In genomic region chr6:2791124-2792050, GRCh38 we compare ENCODE assay signal across 8 cellular contexts. TPM values are rescaled to one million over a fixed set of nuclear protein-coding genes. Genes with fewer than 3 reads are reported as not detected.
DNase-seq lines count a peak whose midpoint lies in the region; ATAC-seq and TF ChIP-seq lines count a peak whose summit lies in the region.

No MANE protein-coding gene starts in this region.

- no peaks in the 10 kb centered on the region for H3K27me3 Mint-ChIP-seq in activated CD4-positive, alpha-beta T cell treated with anti-CD3 and anti-CD28 coated beads for 36 hours
- H3K27me3 Mint-ChIP-seq in endothelial cell (ENCODE audit: unreplicated experiment), result peaks cover 3% of the 10 kb centered on the region
- no peaks in the 10 kb centered on the region for H3K27me3 Mint-ChIP-seq in stimulated activated naive B cell treated with anti-CD40 and anti-IgM and Interleukin-4, amounts not matched to agents 10 μg/mL and 1 μg/mL and 100 μg/mL, for 72 hours

- H3K18ac ChIP-seq in mesenchymal stem cell (ENCODE audit: low read depth in 1 of 2, low read length in 2 of 2), result no peak overlapping the region

- H2BK15ac ChIP-seq in mesenchymal stem cell (ENCODE audit: low read depth, poor library complexity, severe bottlenecking), result no peak overlapping the region

- peaks cover 7% of the 10 kb centered on the region for H3K79me2 ChIP-seq in DOHH2 (ENCODE audit: control insufficient read depth, low read length)

- peaks cover 12% of the 10 kb centered on the region for H3K36me3 Mint-ChIP-seq in activated CD4-positive, alpha-beta T cell treated with anti-CD3 and anti-CD28 coated beads for 36 hours (ENCODE audit: low read depth)
- H3K36me3 Mint-ChIP-seq in endothelial cell (ENCODE audit: low read depth, unreplicated experiment), result peaks cover 12% of the 10 kb centered on the region
- peaks cover 15 to 23% of the 10 kb centered on the region in 2 donors for H3K36me3 Mint-ChIP-seq in stimulated activated naive B cell treated with anti-CD40 and anti-IgM and Interleukin-4, amounts not matched to agents 10 μg/mL and 1 μg/mL and 100 μg/mL, for 72 hours

- in situ Hi-C loops in HAP-1 (cut with MboI; ENCODE audit: low sequenced_read_pairs), result no loop called here

- no peak overlapping the region for H2AK5ac ChIP-seq in mesenchymal stem cell (ENCODE audit: low read length, severe bottlenecking)

- peaks cover 13% of the 10 kb centered on the region for H3F3A ChIP-seq in DOHH2 (ENCODE audit: control insufficient read depth, insufficient read depth)

- no peak overlapping the region for H2BK120ac ChIP-seq in mesenchymal stem cell (ENCODE audit: low read depth, low read length)

- H3K4me2 ChIP-seq in DOHH2 (ENCODE audit: low read length) (no peak overlapping the region), mesenchymal stem cell (ENCODE audit: low read length, poor library complexity, severe bottlenecking) (no peak overlapping the region)

- peak; percentile 76 for ATAC-seq in activated CD4-positive, alpha-beta T cell treated with anti-CD3 and anti-CD28 coated beads for 36 hours
- ATAC-seq in stimulated activated naive B cell treated with anti-CD40 and anti-IgM and Interleukin-4, amounts not matched to agents 10 μg/mL and 1 μg/mL and 100 μg/mL, for 72 hours (replicated peaks), result peak; percentile 91 to 93
- no peak for ATAC-seq in HG02571 (IDR thresholded peaks at IDR 0.05; ENCODE audit: unreplicated experiment)

- H3K27ac ChIP-seq in DOHH2 (ENCODE audit: low read depth, low read length), result no peak overlapping the region
- H3K27ac ChIP-seq in mesenchymal stem cell (ENCODE audit: low read length, poor library complexity, severe bottlenecking), result peak overlapping the region; percentile 90

- WGBS in mesenchymal stem cell, result 35% methylated on average over 6 of the region's 12 CpGs

- peak; percentile 73 for DNase-seq in HAP-1 (ENCODE audit: low spot score in 2 of 2)
- peak; percentile 5 for DNase-seq in NCI-H446 treated with DMSO at 0.1 percent for 48 hours (lab: John Stamatoyannopoulos, UW)
- DNase-seq in activated CD4-positive, alpha-beta T cell treated with anti-CD3 and anti-CD28 coated beads for 36 hours, result peak; percentile 83
- peak; percentile 66 for DNase-seq in endothelial cell (ENCODE audit: low spot score)
- peak; percentile 92 for DNase-seq in mesenchymal stem cell
- peak; percentile 47 for DNase-seq in stimulated activated naive B cell treated with anti-CD40 and anti-IgM and Interleukin-4, amounts not matched to agents 10 μg/mL and 1 μg/mL and 100 μg/mL, for 72 hours

- H3K14ac ChIP-seq in mesenchymal stem cell (ENCODE audit: low read length in 2 of 2), result no peak overlapping the region

- H3K9me3 ChIP-seq in DOHH2 (ENCODE audit: control insufficient read depth, insufficient read depth, low read length) (no peaks in the 10 kb centered on the region), HAP-1 (no peaks in the 10 kb centered on the region), mesenchymal stem cell (ENCODE audit: control insufficient read depth, low read length) (no peaks in the 10 kb centered on the region)

- H3K4me3 ChIP-seq in DOHH2 (ENCODE audit: low read length), result no peak overlapping the region
- H3K4me3 ChIP-seq in HAP-1, result no peak overlapping the region
- H3K4me3 ChIP-seq in mesenchymal stem cell (ENCODE audit: insufficient read depth in 1 of 2, low read depth in 1 of 2, low read length in 2 of 2), result peak overlapping the region in 1 of 2 experiments; percentile 56

- H2AFZ ChIP-seq in mesenchymal stem cell (ENCODE audit: low read depth, low read length), result no peak overlapping the region

- H3K36me3 ChIP-seq in DOHH2 (ENCODE audit: control insufficient read depth, low read length), result peaks cover 17% of the 10 kb centered on the region
- H3K36me3 ChIP-seq in HAP-1 (replicated peaks), result peaks cover 7% of the 10 kb centered on the region
- H3K36me3 ChIP-seq in mesenchymal stem cell (ENCODE audit: control insufficient read depth in 1 of 2, insufficient read depth in 2 of 2, low read depth in 1 of 2, low read length in 2 of 2), result peaks cover 8 to 13% of the 10 kb centered on the region in 2 experiments

- H2BK5ac ChIP-seq in mesenchymal stem cell (ENCODE audit: low read depth, low read length, poor library complexity, severe bottlenecking), result no peak overlapping the region

- H2BK12ac ChIP-seq in mesenchymal stem cell (ENCODE audit: low read length in 2 of 2), result no peak overlapping the region

- peak overlapping the region; percentile 91 for H3K9ac ChIP-seq in mesenchymal stem cell (ENCODE audit: low read length)

- no peak overlapping the region for H4K91ac ChIP-seq in mesenchymal stem cell (ENCODE audit: low read length)

- POLR2A ChIA-PET in activated CD4-positive, alpha-beta T cell treated with anti-CD3 and anti-CD28 coated beads for 36 hours (lab: Charles Lee), result interaction anchor here (0.6 to 1.5 kb wide), 11 partner anchors 9 to 199 kb away, joined by 3 to 10 read pairs (median 4); partner anchors contain the start of gene SERPINB1

- intact Hi-C loops in activated CD4-positive, alpha-beta T cell treated with anti-CD3 and anti-CD28 coated beads for 36 hours (cut with DNase I, micrococcal nuclease), result loop anchor here (1.0 to 5.0 kb wide), 13 partner anchors 21 to 266 kb away; partner anchors contain the start of gene SERPINB1 (in 1 of the 2)

- peaks cover 31% of the 10 kb centered on the region for H3K79me1 ChIP-seq in mesenchymal stem cell (replicated peaks; ENCODE audit: low read length, poor library complexity, severe bottlenecking)

- peaks cover 2% of the 10 kb centered on the region for H3K9me3 Mint-ChIP-seq in activated CD4-positive, alpha-beta T cell treated with anti-CD3 and anti-CD28 coated beads for 36 hours (ENCODE audit: low read depth)
- H3K9me3 Mint-ChIP-seq in endothelial cell (ENCODE audit: unreplicated experiment), result no peaks in the 10 kb centered on the region
- no peaks in the 10 kb centered on the region for H3K9me3 Mint-ChIP-seq in stimulated activated naive B cell treated with anti-CD40 and anti-IgM and Interleukin-4, amounts not matched to agents 10 μg/mL and 1 μg/mL and 100 μg/mL, for 72 hours

- H3K23ac ChIP-seq in mesenchymal stem cell (ENCODE audit: low read length in 2 of 2), result no peak overlapping the region

- H3K27me3 ChIP-seq in DOHH2 (ENCODE audit: control insufficient read depth, low read length) (no peaks in the 10 kb centered on the region), HAP-1 (ENCODE audit: low read depth) (no peaks in the 10 kb centered on the region), mesenchymal stem cell (ENCODE audit: control insufficient read depth in 1 of 2, insufficient read depth in 1 of 2, low read length in 2 of 2) (no peaks in the 10 kb centered on the region)

- H3K4me1 ChIP-seq in DOHH2 (ENCODE audit: control insufficient read depth, low read length) (peaks cover 14% of the 10 kb centered on the region), HAP-1 (no peaks in the 10 kb centered on the region), mesenchymal stem cell (ENCODE audit: control insufficient read depth, insufficient read depth, low read depth, low read length) (peaks cover 15% of the 10 kb centered on the region)

- TF ChIP-seq CTCF in DOHH2 (IDR thresholded peaks at IDR 0.05; ENCODE audit: low read depth, low read length, poor library complexity, severe bottlenecking), result peak; percentile 81
- TF ChIP-seq CTCF in endothelial cell (IDR thresholded peaks at IDR 0.05; ENCODE audit: unreplicated experiment), result peak; percentile 68

- CTCF ChIA-PET in activated CD4-positive, alpha-beta T cell treated with anti-CD3 and anti-CD28 coated beads for 36 hours (lab: Charles Lee), result interaction anchor here (0.7 to 3.0 kb wide), 40 partner anchors 8 to 272 kb away, joined by 3 to 63 read pairs (median 5); partner anchors contain the start of genes MYLK4 and SERPINB1

- H3K9me2 ChIP-seq in DOHH2 (replicated peaks; ENCODE audit: control insufficient read depth, low read length), result no peaks in the 10 kb centered on the region

- H3K27ac Mint-ChIP-seq in activated CD4-positive, alpha-beta T cell treated with anti-CD3 and anti-CD28 coated beads for 36 hours, result peak overlapping the region; percentile 71
- H3K27ac Mint-ChIP-seq in endothelial cell (ENCODE audit: unreplicated experiment), result peak overlapping the region; percentile 34
- peak overlapping the region; percentile 60 for H3K27ac Mint-ChIP-seq in stimulated activated naive B cell treated with anti-CD40 and anti-IgM and Interleukin-4, amounts not matched to agents 10 μg/mL and 1 μg/mL and 100 μg/mL, for 72 hours

- H4K8ac ChIP-seq in mesenchymal stem cell (ENCODE audit: low read length), result no peak overlapping the region

- peaks cover 44% of the 10 kb centered on the region for H3K4me1 Mint-ChIP-seq in activated CD4-positive, alpha-beta T cell treated with anti-CD3 and anti-CD28 coated beads for 36 hours
- peaks cover 15% of the 10 kb centered on the region for H3K4me1 Mint-ChIP-seq in endothelial cell (ENCODE audit: unreplicated experiment)
- peaks cover 24 to 43% of the 10 kb centered on the region in 2 donors for H3K4me1 Mint-ChIP-seq in stimulated activated naive B cell treated with anti-CD40 and anti-IgM and Interleukin-4, amounts not matched to agents 10 μg/mL and 1 μg/mL and 100 μg/mL, for 72 hours

- H3K4me3 Mint-ChIP-seq in activated CD4-positive, alpha-beta T cell treated with anti-CD3 and anti-CD28 coated beads for 36 hours, result no peak overlapping the region
- peak overlapping the region; percentile 14 for H3K4me3 Mint-ChIP-seq in endothelial cell (ENCODE audit: unreplicated experiment)
- peak overlapping the region in 1 of 2 donors; percentile 48 for H3K4me3 Mint-ChIP-seq in stimulated activated naive B cell treated with anti-CD40 and anti-IgM and Interleukin-4, amounts not matched to agents 10 μg/mL and 1 μg/mL and 100 μg/mL, for 72 hours

- peaks cover 5% of the 10 kb centered on the region; the same call in 1 of the 2 replicates for H4K20me1 ChIP-seq in DOHH2 (ENCODE audit: control insufficient read depth, insufficient read depth, low read depth, low read length)

- no peak overlapping the region for H3K4ac ChIP-seq in mesenchymal stem cell (ENCODE audit: low read depth in 1 of 2, low read length in 2 of 2)

RNA-seq across cellular contexts. Expression of gene WRNIP1, which starts 26.2 kb away (rescaled TPM):
- total RNA-seq in activated CD4-positive, alpha-beta T cell treated with anti-CD3 and anti-CD28 coated beads for 36 hours, result 10 to 100 TPM; 41.6 to 42.3 TPM
- total RNA-seq in endothelial cell (ENCODE audit: unreplicated experiment), result 48.6 TPM
- polyA plus RNA-seq in mesenchymal stem cell (2013, experiment 1 of 2), result 19.5 TPM
- 21.4 TPM for polyA plus RNA-seq in mesenchymal stem cell (2013, experiment 2 of 2)

RNA-seq across cellular contexts. Expression of gene MYLK4, which starts 40.7 kb away (rescaled TPM):
- under 1 TPM; 0.12 to 0.16 TPM for total RNA-seq in activated CD4-positive, alpha-beta T cell treated with anti-CD3 and anti-CD28 coated beads for 36 hours
- total RNA-seq in endothelial cell (ENCODE audit: unreplicated experiment), result 0.97 TPM
- 0.23 TPM for polyA plus RNA-seq in mesenchymal stem cell (2013, experiment 1 of 2)
- 0.25 TPM for polyA plus RNA-seq in mesenchymal stem cell (2013, experiment 2 of 2)

RNA-seq across cellular contexts. Expression of gene SERPINB1, which starts 50.3 kb away (rescaled TPM):
- total RNA-seq in activated CD4-positive, alpha-beta T cell treated with anti-CD3 and anti-CD28 coated beads for 36 hours, result 100 to 1,000 TPM; 200 to 243 TPM
- total RNA-seq in endothelial cell (ENCODE audit: unreplicated experiment), result 16.6 TPM
- polyA plus RNA-seq in mesenchymal stem cell (2013, experiment 1 of 2), result 22.3 TPM
- 23.4 TPM for polyA plus RNA-seq in mesenchymal stem cell (2013, experiment 2 of 2)

Comparison
In these comparisons a context has a peak if more than half of its experiments do, and no peak if none do; other contexts are left out.
1. DNase-seq: peak in every context shown above with its lines; median percentile 92 in mesenchymal stem cell; 83 in activated CD4-positive, alpha-beta T cell treated with anti-CD3 and anti-CD28 coated beads for 36 hours; 73 in HAP-1; 66 in endothelial cell; 47 in stimulated activated naive B cell treated with anti-CD40 and anti-IgM and Interleukin-4, amounts not matched to agents 10 μg/mL and 1 μg/mL and 100 μg/mL, for 72 hours; 5 in NCI-H446 treated with DMSO at 0.1 percent for 48 hours.
2. RNA of gene SERPINB1, which starts 50.3 kb away (total RNA-seq): 200 to 243 TPM in activated CD4-positive, alpha-beta T cell treated with anti-CD3 and anti-CD28 coated beads for 36 hours; 16.6 TPM in endothelial cell (single experiment); every median in the first group is over 10 times any median in the second.
3. Peak in every context shown above with its lines, with median percentiles within 50 percentile points of each other: H3K27ac Mint-ChIP-seq.